ENCODE assay signal across 13 cellular contexts in the genomic region with DNA sequence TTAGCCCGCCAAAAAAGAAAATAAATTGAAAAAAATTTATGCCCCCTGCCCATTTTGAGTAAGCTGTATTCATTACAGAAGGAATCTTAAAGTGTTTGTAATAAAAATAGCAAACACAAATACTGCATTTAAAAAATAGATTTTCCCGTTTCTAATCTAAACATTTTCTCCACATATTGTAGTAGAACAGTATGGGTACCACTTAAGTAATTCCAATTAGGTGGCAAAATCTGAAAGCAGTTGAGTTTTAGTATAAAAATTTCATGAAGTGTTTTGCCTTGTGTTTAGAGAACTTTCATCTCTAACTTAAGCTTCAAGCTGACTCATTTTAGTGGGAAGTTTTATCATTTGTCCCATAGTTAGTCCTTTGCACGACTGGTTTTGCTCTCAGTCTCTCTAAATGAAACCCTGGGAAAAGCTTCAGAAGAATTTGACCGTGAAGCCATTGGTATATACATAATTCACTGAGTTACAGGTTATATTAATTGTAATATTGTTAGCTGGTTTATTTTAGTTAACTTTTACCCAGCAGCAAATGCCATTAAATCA.
DNase-seq lines count a peak whose midpoint lies in the region; ATAC-seq and TF ChIP-seq lines count a peak whose summit lies in the region.
"Had no signal": no experiment of that assay in that cellular context is flagged by ENCODE, and none has a peak within 500 bp of the region (broad histone marks: within the 10 kb centered on the region; RNA-seq: fewer than 3 reads in every experiment).

No MANE protein-coding gene starts in this region.

- H3K9me2 ChIP-seq in SK-N-SH, result no peaks in the 10 kb centered on the region

- 46 to 52% methylated on average over 4 of the region's 4 CpGs for WGBS in heart right ventricle, 2 donors
- WGBS in SK-N-SH (ENCODE audit: low lambda C conversion rate), result 59% methylated on average over 4 of the region's 4 CpGs
- 61 to 63% methylated on average over 3 to 4 of the region's 4 CpGs for WGBS in transverse colon (ENCODE audit: low coverage in 1 of 2), 2 donors
- 51% methylated on average over 4 of the region's 4 CpGs for WGBS in prostate gland

- H3K27ac ChIP-seq in heart right ventricle (peak overlapping the region in 9 of 10 donors; percentile 29 to 89 (median 77)), SK-N-SH (ENCODE audit: low read depth in 2 of 2, low read length in 1 of 2) (peak overlapping the region in 1 of 2 experiments; percentile 74; a peak in 2 of 4 replicates), transverse colon (peak overlapping the region in 3 of 4 donors; percentile 31 to 63 (median 45)), prostate gland (peak overlapping the region in 1 of 2 donors; percentile 73)
- H3K27ac ChIP-seq: neutrophil had no signal

- no peaks in the 10 kb centered on the region for H4K20me1 ChIP-seq in SK-N-SH (ENCODE audit: insufficient read depth)

- no peak overlapping the region for H2AFZ ChIP-seq in SK-N-SH (ENCODE audit: low read depth)

- intact Hi-C loops in heart right ventricle (cut with DNase I), result no loop called here
- intact Hi-C loops in Right ventricle myocardium superior (cut with DNase I), result no loop called here
- intact Hi-C loops in left ventricle myocardium superior (cut with micrococcal nuclease), result no loop called here
- intact Hi-C loops in transverse colon (cut with DNase I; ENCODE audit: low total_unique reads), result no loop called here
- intact Hi-C loops in prostate gland (cut with DNase I), result no loop called here

- ATAC-seq in heart right ventricle (no peak), Right ventricle myocardium superior (ENCODE audit: poor library complexity) (no peak), left ventricle myocardium superior (peak; percentile 11)

- TF ChIP-seq EP300 in SK-N-SH (IDR thresholded peaks at IDR 0.05; ENCODE audit: borderline replicate concordance in 1 of 2, low read depth in 1 of 2, low read length in 1 of 2), result no peak
- TF ChIP-seq EP300 in transverse colon (IDR thresholded peaks at IDR 0.05; ENCODE audit: low read depth), result no peak

- no peak for DNase-seq in heart right ventricle
- no peak for DNase-seq in Right ventricle myocardium superior
- DNase-seq in SK-N-SH, result no peak
- no peak for DNase-seq in left ventricle myocardium superior
- no peak for DNase-seq in transverse colon
- no peak for DNase-seq in COLO829 (ENCODE audit: low spot score)
- DNase-seq in AG08396 (ENCODE audit: low spot score), result no peak
- DNase-seq in prostate gland (ENCODE audit: low spot score), result no peak
- DNase-seq: KG1; kidney glomerular epithelial cell; NCI-H2107; stimulated activated CD4-positive, alpha-beta T cell treated with anti-CD3 and anti-CD28 coated beads, Interleukin-4, amount 100 ng/mL, for 24 hours had no signal

- CTCF ChIA-PET in SK-N-SH (lab: Yijun Ruan, JAX), result interaction anchor here (0.7 to 1.0 kb wide), 2 partner anchors 89 to 378 kb away, joined by 3 to 4 read pairs; no protein-coding TSS in a partner anchor

- in situ Hi-C loops in transverse colon (cut with MboI; ENCODE audit: low pct_ligation_motif_present in 1 of 4, low pct_unique_long_range_greater_than_20kb in 1 of 4, low sequenced_read_pairs in 3 of 4), result no loop called here

- peak overlapping the region; percentile 79; the same call in 1 of the 2 replicates for H3K4me2 ChIP-seq in SK-N-SH

- H3K27me3 ChIP-seq in heart right ventricle (no peaks in the 10 kb centered on the region), SK-N-SH (ENCODE audit: insufficient read depth) (no peaks in the 10 kb centered on the region), transverse colon (no peaks in the 10 kb centered on the region), prostate gland (replicated peaks; ENCODE audit: insufficient read depth) (no peaks in the 10 kb centered on the region)
- H3K27me3 ChIP-seq: neutrophil had no signal

- H3K9ac ChIP-seq in SK-N-SH, result peak overlapping the region; percentile 16; the same call in 1 of the 2 replicates

- POLR2A ChIA-PET in SK-N-SH (lab: Yijun Ruan, JAX), result no interaction called here

- H3K4me3 ChIP-seq in heart right ventricle, result peak overlapping the region in 9 of 10 donors; percentile 7 to 58 (median 49)
- H3K4me3 ChIP-seq in SK-N-SH (ENCODE audit: low read depth in 2 of 2, low read length in 1 of 2), result no peak overlapping the region
- H3K4me3 ChIP-seq in transverse colon, result no peak overlapping the region
- no peak overlapping the region for H3K4me3 ChIP-seq in prostate gland

- peaks cover 0 to 49% (median 22%) of the 10 kb centered on the region in 9 donors for H3K4me1 ChIP-seq in heart right ventricle
- peaks cover 14 to 31% of the 10 kb centered on the region in 2 experiments for H3K4me1 ChIP-seq in SK-N-SH (ENCODE audit: control insufficient read depth in 1 of 2, insufficient read depth in 2 of 2, low read depth in 1 of 2, low read length in 1 of 2)
- peaks cover 0 to 37% (median 5%) of the 10 kb centered on the region in 4 donors for H3K4me1 ChIP-seq in transverse colon
- peaks cover 4% of the 10 kb centered on the region for H3K4me1 ChIP-seq in prostate gland (replicated peaks)

- H3K9me3 ChIP-seq in heart right ventricle (no peaks in the 10 kb centered on the region), SK-N-SH (no peaks in the 10 kb centered on the region), transverse colon (no peaks in the 10 kb centered on the region), prostate gland (no peaks in the 10 kb centered on the region)
- H3K9me3 ChIP-seq: neutrophil had no signal

- TF ChIP-seq RAD21 in SK-N-SH (IDR thresholded peaks at IDR 0.05; ENCODE audit: low read length), result no peak

- TF ChIP-seq POLR2A in transverse colon (IDR thresholded peaks at IDR 0.05) (no peak), prostate gland (IDR thresholded peaks at IDR 0.05) (no peak)

- peaks cover 0 to under 1% (median 0%) of the 10 kb centered on the region in 9 donors for H3K36me3 ChIP-seq in heart right ventricle
- H3K36me3 ChIP-seq in SK-N-SH (replicated peaks in 1 of 2; ENCODE audit: control insufficient read depth in 1 of 2, insufficient read depth in 2 of 2, low read length in 1 of 2), result peaks cover 0 to 7% of the 10 kb centered on the region in 2 experiments
- H3K36me3 ChIP-seq in transverse colon, result no peaks in the 10 kb centered on the region
- no peaks in the 10 kb centered on the region for H3K36me3 ChIP-seq in prostate gland
- H3K36me3 ChIP-seq: neutrophil had no signal

- peaks cover 30% of the 10 kb centered on the region; the same call in 1 of the 2 replicates for H3K79me2 ChIP-seq in SK-N-SH (ENCODE audit: insufficient read depth)

- peaks cover 18% of the 10 kb centered on the region for H3F3A ChIP-seq in SK-N-SH (replicated peaks; ENCODE audit: insufficient read depth)

- TF ChIP-seq CTCF in heart right ventricle (IDR thresholded peaks at IDR 0.05) (no peak), SK-N-SH (IDR thresholded peaks at IDR 0.05) (no peak), transverse colon (IDR thresholded peaks at IDR 0.05) (no peak), prostate gland (IDR thresholded peaks at IDR 0.05) (no peak)

TF ChIP-seq in SK-N-SH, 30 proteins besides CTCF, POLR2A, EP300 and RAD21:
- TF ChIP-seq POLR2AphosphoS5 (IDR thresholded peaks at IDR 0.05; ENCODE audit: low read depth, low read length) (no peak), FOSL2 (IDR thresholded peaks at IDR 0.05; ENCODE audit: borderline replicate concordance, low read depth) (0 out of 2 replicates have a peak, but pooled peaks have one; percentile 10)

Comparison
In these comparisons a context has a peak if more than half of its experiments do, and no peak if none do; other contexts are left out.
1. H3K4me3 ChIP-seq: peak in heart right ventricle (9 of 10); none in SK-N-SH (0 of 2), transverse colon (0 of 4) and prostate gland (0 of 2).